ENCODE assay signal across 21 cellular contexts in the genomic region with DNA sequence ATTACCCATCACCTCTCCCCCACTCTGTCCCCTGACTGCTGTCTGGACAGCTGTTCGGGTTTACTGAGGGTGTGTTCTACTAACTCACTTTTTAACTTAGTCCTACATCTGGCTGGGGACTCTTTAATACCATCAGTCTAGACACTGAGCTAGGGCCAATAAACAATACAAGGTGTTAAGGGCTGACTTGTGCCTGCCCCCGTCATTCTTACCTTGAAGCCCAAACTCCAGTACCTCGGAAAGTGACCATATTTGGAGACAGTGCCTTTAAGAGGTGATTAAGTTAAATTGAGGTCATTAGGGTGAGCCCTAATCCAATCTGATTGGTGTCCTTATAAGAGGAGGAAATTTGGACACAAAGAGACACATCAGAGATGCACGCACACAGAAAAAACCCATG. TPM values are rescaled to one million over a fixed set of nuclear protein-coding genes. Genes with fewer than 3 reads are reported as not detected.
"Had no signal": no experiment of that assay in that cellular context is flagged by ENCODE, and none has a peak within 500 bp of the region (broad histone marks: within the 10 kb centered on the region; RNA-seq: fewer than 3 reads in every experiment).

No MANE protein-coding gene starts in this region.

- H3K4me3 ChIP-seq: colonic mucosa, gastroesophageal sphincter, heart left ventricle, left lung, lower lobe of right lung had no signal

- H3K4me1 ChIP-seq: colonic mucosa, foreskin keratinocyte, gastroesophageal sphincter, heart left ventricle, left lung, lower lobe of right lung had no signal

- H3K27ac ChIP-seq: colonic mucosa, epithelial cell of prostate, foreskin keratinocyte, gastroesophageal sphincter, heart left ventricle, left lung, lower lobe of right lung had no signal

- DNase-seq: colonic mucosa; cortex of kidney; effector CD8-positive, alpha-beta T cell; effector memory CD8-positive, alpha-beta T cell; endodermal cell; erythroblast; foreskin keratinocyte; heart left ventricle; hippocampal formation; immature natural killer cell; left cardiac atrium; left lung; left ventricle myocardium superior; lower lobe of right lung; mesenchymal stem cell; midbrain; naive thymus-derived CD4-positive, alpha-beta T cell had no signal

- H3K36me3 ChIP-seq: colonic mucosa, gastroesophageal sphincter, heart left ventricle, left lung, lower lobe of right lung had no signal

- H3K9me3 ChIP-seq: colonic mucosa, gastroesophageal sphincter, left lung, lower lobe of right lung had no signal

- H3K27me3 ChIP-seq: colonic mucosa, foreskin keratinocyte, gastroesophageal sphincter, heart left ventricle, left lung had no signal

RNA-seq across cellular contexts. Expression of gene STEAP1B, which starts 35.7 kb away (rescaled TPM):
- total RNA-seq: kidney epithelial cell, mucosa of gallbladder had no signal
- polyA plus RNA-seq: immature natural killer cell; naive thymus-derived CD4-positive, alpha-beta T cell had no signal
